14 cellular contexts compared by ENCODE assay signal in the genomic region with DNA sequence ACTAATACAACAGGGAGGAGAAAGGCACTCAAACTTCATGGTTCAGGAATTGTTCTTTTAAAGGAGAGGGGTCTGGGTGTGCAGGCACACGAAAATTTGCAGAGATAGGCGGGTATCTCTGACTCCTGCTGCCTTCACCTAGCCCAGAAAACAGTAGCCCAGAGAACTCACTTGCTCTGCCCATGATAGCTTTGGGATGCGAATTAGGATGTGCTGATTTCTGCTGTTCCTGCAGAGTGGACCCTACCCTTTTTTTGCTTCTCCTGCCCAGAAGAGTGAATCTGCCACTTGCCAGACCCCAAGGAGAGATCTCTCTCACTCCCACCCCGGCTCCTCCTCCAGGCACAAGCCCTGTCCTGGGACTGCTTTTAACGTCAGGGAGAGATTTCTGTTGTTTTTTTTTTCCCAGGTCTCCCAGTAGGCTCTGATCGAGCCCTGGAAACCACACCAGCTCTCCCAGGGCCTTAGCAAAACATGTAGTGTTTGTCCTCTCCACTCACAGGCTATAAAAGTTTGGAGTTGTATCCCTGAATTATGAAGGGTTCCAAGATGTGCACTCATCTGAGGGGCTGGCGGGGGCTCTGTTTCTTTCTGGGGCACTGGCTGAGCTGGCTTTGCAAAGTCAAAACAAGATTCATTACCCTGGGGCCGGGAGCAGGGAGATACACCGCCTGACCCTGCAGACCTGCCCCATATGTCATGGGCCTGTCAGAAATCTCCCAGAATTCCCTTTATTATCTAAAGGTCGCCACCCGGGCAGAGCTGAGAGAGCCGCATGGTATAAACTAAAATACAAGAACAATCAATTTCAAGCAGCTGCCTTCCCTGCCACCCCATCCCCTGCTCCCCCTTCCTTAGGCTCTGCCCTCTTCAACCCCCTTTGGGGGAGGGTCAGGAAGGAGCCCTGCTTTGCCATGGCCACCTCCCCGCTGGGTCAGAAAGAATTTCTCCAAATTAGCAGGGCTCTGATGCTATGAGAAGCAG. TPM values are rescaled to one million over a fixed set of nuclear protein-coding genes. Genes with fewer than 3 reads are reported as not detected.
DNase-seq lines count a peak whose midpoint lies in the region; ATAC-seq, FAIRE-seq and TF ChIP-seq lines count a peak whose summit lies in the region.
"Had no signal": no experiment of that assay in that cellular context is flagged by ENCODE, and none has a peak within 500 bp of the region (broad histone marks: within the 10 kb centered on the region; RNA-seq: fewer than 3 reads in every experiment).

No MANE protein-coding gene starts in this region.

- H3K27ac Mint-ChIP-seq in astrocyte (ENCODE audit: unreplicated experiment) (no peak overlapping the region), neural progenitor cell (peak overlapping the region; percentile 69), type B pancreatic cell (peak overlapping the region; percentile 70)
- H3K27ac Mint-ChIP-seq: CD4-positive, alpha-beta memory T cell had no signal

- H3K79me2 ChIP-seq in astrocyte (ENCODE audit: insufficient read depth, low read length) (peaks cover 37% of the 10 kb centered on the region), neural progenitor cell (ENCODE audit: low read depth) (no peaks in the 10 kb centered on the region)

- H4K20me1 ChIP-seq in astrocyte (ENCODE audit: insufficient read depth, low read length) (no peaks in the 10 kb centered on the region), neural progenitor cell (ENCODE audit: low read depth) (no peaks in the 10 kb centered on the region)

- intact Hi-C loops in heart left ventricle (cut with DNase I), result no loop called here

- H3K4me2 ChIP-seq in astrocyte (ENCODE audit: low read length), result peak overlapping the region; percentile 39
- no peak overlapping the region for H3K4me2 ChIP-seq in neural progenitor cell

- peaks cover 16% of the 10 kb centered on the region for H3K36me3 Mint-ChIP-seq in astrocyte (ENCODE audit: low read depth, unreplicated experiment)
- peaks cover 16% of the 10 kb centered on the region for H3K36me3 Mint-ChIP-seq in neural progenitor cell
- H3K36me3 Mint-ChIP-seq in type B pancreatic cell, result peaks cover 31% of the 10 kb centered on the region
- H3K36me3 Mint-ChIP-seq: CD4-positive, alpha-beta memory T cell had no signal

- no peaks in the 10 kb centered on the region for H3K27me3 ChIP-seq in astrocyte (ENCODE audit: insufficient read depth, low read length)
- no peaks in the 10 kb centered on the region for H3K27me3 ChIP-seq in heart left ventricle
- no peaks in the 10 kb centered on the region for H3K27me3 ChIP-seq in neural progenitor cell

- H3K36me3 ChIP-seq in astrocyte (ENCODE audit: insufficient read depth, low read length) (no peaks in the 10 kb centered on the region), heart left ventricle (peaks cover 0 to 13% (median 3%) of the 10 kb centered on the region in 9 donors), neural progenitor cell (no peaks in the 10 kb centered on the region)

- H3K4me3 Mint-ChIP-seq in astrocyte (ENCODE audit: unreplicated experiment) (no peak overlapping the region), neural progenitor cell (peak overlapping the region; percentile 19), type B pancreatic cell (peak overlapping the region; percentile 72)
- H3K4me3 Mint-ChIP-seq: CD4-positive, alpha-beta memory T cell had no signal

- H2AFZ ChIP-seq in astrocyte (ENCODE audit: low read depth, low read length) (no peak overlapping the region), neural progenitor cell (replicated peaks) (no peak overlapping the region)

- TF ChIP-seq CTCF in astrocyte (IDR thresholded peaks at IDR 0.05; ENCODE audit: insufficient read depth, low read depth, low read length) (no peak), heart left ventricle (IDR thresholded peaks at IDR 0.05) (no peak), neural progenitor cell (IDR thresholded peaks at IDR 0.05) (no peak), type B pancreatic cell (conservative IDR thresholded peaks at IDR 0.05) (no peak), foreskin fibroblast (IDR thresholded peaks at IDR 0.05; ENCODE audit: low read depth, low read length) (no peak)

- 69 to 78% (median 72%) methylated on average over 13 of the region's 13 CpGs for WGBS in heart left ventricle, 4 donors

- peaks cover 37% of the 10 kb centered on the region for H3K4me1 Mint-ChIP-seq in astrocyte (ENCODE audit: low read depth, unreplicated experiment)
- H3K4me1 Mint-ChIP-seq in neural progenitor cell, result peaks cover 62% of the 10 kb centered on the region
- H3K4me1 Mint-ChIP-seq in type B pancreatic cell (ENCODE audit: unreplicated experiment), result peaks cover 78% of the 10 kb centered on the region
- H3K4me1 Mint-ChIP-seq: CD4-positive, alpha-beta memory T cell had no signal

- H3K27me3 Mint-ChIP-seq in astrocyte (ENCODE audit: low read depth, unreplicated experiment) (peaks cover 6% of the 10 kb centered on the region), neural progenitor cell (ENCODE audit: insufficient read depth, low read depth) (no peaks in the 10 kb centered on the region), type B pancreatic cell (no peaks in the 10 kb centered on the region)

- no peak for FAIRE-seq in astrocyte (lab: Jason Lieb, UNC)

- DNase-seq in astrocyte (ENCODE audit: low read depth) (no peak), heart left ventricle (no peak), neural progenitor cell (ENCODE audit: low spot score) (no peak), type B pancreatic cell (ENCODE audit: extremely low spot score, unreplicated experiment) (no peak), foreskin fibroblast (no peak), glomerular visceral epithelial cell (ENCODE audit: extremely low spot score) (no peak)
- no peak for DNase-seq in effector CD4-positive, alpha-beta T cell
- DNase-seq: activated T-cell treated with anti-CD3 and anti-CD28 coated beads for 4 hours; CD4-positive, alpha-beta memory T cell; GDM1; H7; NCI-H2171; stimulated activated CD4-positive, alpha-beta T cell treated with anti-CD3 and anti-CD28 coated beads, Interleukin-4, amount 100 ng/mL, for 4 hours; stimulated activated naive CD4-positive, alpha-beta T cell treated with Interleukin-2 at 50 U/mL for 16 hours had no signal

- TF ChIP-seq POLR2A in heart left ventricle (IDR thresholded peaks at IDR 0.05), result no peak

- no peaks in the 10 kb centered on the region for H3F3A ChIP-seq in neural progenitor cell (ENCODE audit: low read depth)

- H3K4me1 ChIP-seq in astrocyte (ENCODE audit: insufficient read depth, low read length) (peaks cover 31% of the 10 kb centered on the region), heart left ventricle (peaks cover 9 to 82% (median 52%) of the 10 kb centered on the region in 12 donors), neural progenitor cell (peaks cover 18% of the 10 kb centered on the region)

- H3K9ac ChIP-seq in astrocyte (ENCODE audit: low read length), result no peak overlapping the region
- no peak overlapping the region for H3K9ac ChIP-seq in neural progenitor cell

- ATAC-seq in heart left ventricle, result no peak

- H3K4me3 ChIP-seq in astrocyte (ENCODE audit: insufficient read depth, low read depth, low read length) (no peak overlapping the region), heart left ventricle (no peak overlapping the region), neural progenitor cell (no peak overlapping the region), foreskin fibroblast (ENCODE audit: low read depth in 1 of 2, low read length in 2 of 2) (no peak overlapping the region)

- H3K9me3 ChIP-seq in astrocyte (ENCODE audit: insufficient read depth, low read depth, low read length) (no peaks in the 10 kb centered on the region), heart left ventricle (no peaks in the 10 kb centered on the region), neural progenitor cell (ENCODE audit: low read depth) (no peaks in the 10 kb centered on the region)

- H3K27ac ChIP-seq in astrocyte (ENCODE audit: low read depth, low read length) (no peak overlapping the region), heart left ventricle (peak overlapping the region in 11 of 12 donors; percentile 17 to 76 (median 51)), neural progenitor cell (no peak overlapping the region)

- H3K9me3 Mint-ChIP-seq in astrocyte (ENCODE audit: unreplicated experiment) (peaks cover 2% of the 10 kb centered on the region), neural progenitor cell (no peaks in the 10 kb centered on the region), type B pancreatic cell (peaks cover 6% of the 10 kb centered on the region)

RNA-seq across cellular contexts. Expression of a gene that starts 17.9 kb away (rescaled TPM):
- 16.3 and 17.7 TPM in 2 replicates for total RNA-seq in astrocyte
- 10 to 100 TPM; 13.3 to 28.2 (median 18.4) TPM for total RNA-seq in heart left ventricle
- 10 to 100 TPM in 1 of 2 donors, 1 to 10 TPM in 1; 9.2 to 10.5 TPM for polyA plus RNA-seq in heart left ventricle
- total RNA-seq in neural progenitor cell (ENCODE audit: low replicate concordance), result 1.7 and 2.3 TPM in 2 replicates
- total RNA-seq in type B pancreatic cell (ENCODE audit: low replicate concordance), result 80.1 and 120 TPM in 2 replicates

Comparison
In these comparisons a context has a peak if more than half of its experiments do, and no peak if none do; other contexts are left out.
1. H3K27ac ChIP-seq: peak in heart left ventricle (11 of 12); none in astrocyte (single experiment) and neural progenitor cell (single experiment).